Comparison of ENCODE assay signal across 31 cellular contexts in genomic region chr11:120350637-120351036, GRCh38.
"Had no signal": no experiment of that assay in that cellular context is flagged by ENCODE, and none has a peak within 500 bp of the region (broad histone marks: within the 10 kb centered on the region; RNA-seq: fewer than 3 reads in every experiment).

No MANE protein-coding gene starts in this region.

- H3K4me3 ChIP-seq: ascending aorta, breast epithelium, cardiac muscle cell, colonic mucosa had no signal

- DNase-seq: activated CD4-positive, alpha-beta memory T cell treated with anti-CD3 and anti-CD28 coated beads, Interleukin-2, amount 10 ng/mL, durations not matched to agents 7 days and 5 days; activated CD4-positive, alpha-beta T cell treated with anti-CD3 and anti-CD28 coated beads for 1 hour; activated CD4-positive, alpha-beta T cell treated with anti-CD3 and anti-CD28 coated beads for 4 hours; activated CD4-positive, alpha-beta T cell treated with anti-CD3 and anti-CD28 coated beads, Interleukin-2, amount 10 ng/mL, durations not matched to agents 7 days and 5 days; activated CD4-positive, alpha-beta T cell treated with anti-CD3 and anti-CD28 coated beads, Interleukin-2, amount 50 U/mL, for 4 hours; activated CD8-positive, alpha-beta memory T cell treated with anti-CD3 and anti-CD28 coated beads, Interleukin-2, amount 50 U/mL, for 48 hours; activated gamma-delta T cell; activated naive CD4-positive, alpha-beta T cell; activated naive CD4-positive, alpha-beta T cell treated with anti-CD3 and anti-CD28 coated beads, Interleukin-2, amount 10 ng/mL, durations not matched to agents 7 days and 5 days; activated naive CD8-positive, alpha-beta T cell treated with anti-CD3 and anti-CD28 coated beads, Interleukin-2, amount 10 ng/mL, durations not matched to agents 7 days and 5 days; activated T-cell treated with anti-CD3 and anti-CD28 coated beads for 4 hours; activated T-cell treated with anti-CD3 and anti-CD28 coated beads, Interleukin-2, amount 50 U/mL, for 24 hours; activated T-cell treated with anti-CD3 and anti-CD28 coated beads, Interleukin-2, amount 50 U/mL, for 72 hours; central memory CD4-positive, alpha-beta T cell; cerebellar nuclear complex; colonic mucosa; effector CD8-positive, alpha-beta T cell; foreskin fibroblast; T-cell; T1000 had no signal

- H3K27me3 ChIP-seq: ascending aorta, breast epithelium, cardiac muscle cell, colonic mucosa had no signal

- H3K36me3 Mint-ChIP-seq: activated naive CD4-positive, alpha-beta T cell treated with anti-CD3 and anti-CD28 coated beads, Interleukin-2, amount 10 ng/mL, durations not matched to agents 7 days and 5 days; activated naive CD4-positive, alpha-beta T cell treated with anti-CD3 and anti-CD28 coated beads, Interleukin-2, amount 50 U/mL, for 72 hours; T-cell had no signal

- H3K9me3 Mint-ChIP-seq: activated CD4-positive, alpha-beta memory T cell treated with anti-CD3 and anti-CD28 coated beads, Interleukin-2, amount 10 ng/mL, durations not matched to agents 7 days and 5 days; activated CD4-positive, alpha-beta T cell treated with anti-CD3 and anti-CD28 coated beads, Interleukin-2, amount 10 ng/mL, durations not matched to agents 7 days and 5 days; activated naive CD4-positive, alpha-beta T cell treated with anti-CD3 and anti-CD28 coated beads, Interleukin-2, amount 10 ng/mL, durations not matched to agents 7 days and 5 days; activated naive CD4-positive, alpha-beta T cell treated with anti-CD3 and anti-CD28 coated beads, Interleukin-2, amount 50 U/mL, for 72 hours; activated naive CD8-positive, alpha-beta T cell treated with anti-CD3 and anti-CD28 coated beads, Interleukin-2, amount 10 ng/mL, durations not matched to agents 7 days and 5 days; activated T-cell treated with anti-CD3 and anti-CD28 coated beads, Interleukin-2, amount 50 U/mL, for 24 hours; activated T-cell treated with anti-CD3 and anti-CD28 coated beads, Interleukin-2, amount 50 U/mL, for 72 hours; T-cell; T-helper 1 cell treated with Interleukin-12 subunit alpha and Interleukin-12 subunit beta and Interleukin-4 antibody, amounts not matched to agents 30 μg/mL and 1 μg/mL, for 36 hours; T-helper 2 cell treated with Interferon-gamma antibody and Interleukin-4, amounts not matched to agents 5 μg/mL and 100 μg/mL, for 36 hours had no signal

- H3K9me3 ChIP-seq: ascending aorta, breast epithelium, colonic mucosa had no signal

- FAIRE-seq: frontal cortex had no signal

- H3K4me1 Mint-ChIP-seq: activated naive CD4-positive, alpha-beta T cell treated with anti-CD3 and anti-CD28 coated beads, Interleukin-2, amount 10 ng/mL, durations not matched to agents 7 days and 5 days had no signal

- H3K27me3 Mint-ChIP-seq: brain had no signal

- H3K27ac ChIP-seq: ascending aorta, breast epithelium, cardiac muscle cell, colonic mucosa, VCaP had no signal

- H3K4me3 Mint-ChIP-seq: activated CD4-positive, alpha-beta memory T cell treated with anti-CD3 and anti-CD28 coated beads, Interleukin-2, amount 10 ng/mL, durations not matched to agents 7 days and 5 days; activated CD4-positive, alpha-beta T cell treated with anti-CD3 and anti-CD28 coated beads, Interleukin-2, amount 10 ng/mL, durations not matched to agents 7 days and 5 days; activated naive CD4-positive, alpha-beta T cell treated with anti-CD3 and anti-CD28 coated beads, Interleukin-2, amount 10 ng/mL, durations not matched to agents 7 days and 5 days; activated naive CD8-positive, alpha-beta T cell treated with anti-CD3 and anti-CD28 coated beads, Interleukin-2, amount 10 ng/mL, durations not matched to agents 7 days and 5 days; activated T-cell treated with anti-CD3 and anti-CD28 coated beads, Interleukin-2, amount 50 U/mL, for 24 hours; activated T-cell treated with anti-CD3 and anti-CD28 coated beads, Interleukin-2, amount 50 U/mL, for 72 hours; brain; T-cell; T-helper 1 cell treated with Interleukin-12 subunit alpha and Interleukin-12 subunit beta and Interleukin-4 antibody, amounts not matched to agents 30 μg/mL and 1 μg/mL, for 36 hours; T-helper 2 cell treated with Interferon-gamma antibody and Interleukin-4, amounts not matched to agents 5 μg/mL and 100 μg/mL, for 36 hours; WTC11 had no signal

- ATAC-seq: activated naive CD4-positive, alpha-beta T cell treated with anti-CD3 and anti-CD28 coated beads, Interleukin-2, amount 50 U/mL, for 72 hours; activated T-cell treated with anti-CD3 and anti-CD28 coated beads, Interleukin-2, amount 50 U/mL, for 72 hours; esophagus mucosa; T-cell; WTC11 had no signal

- H3K27ac Mint-ChIP-seq: activated CD4-positive, alpha-beta memory T cell treated with anti-CD3 and anti-CD28 coated beads, Interleukin-2, amount 10 ng/mL, durations not matched to agents 7 days and 5 days; activated CD4-positive, alpha-beta T cell treated with anti-CD3 and anti-CD28 coated beads, Interleukin-2, amount 10 ng/mL, durations not matched to agents 7 days and 5 days; activated naive CD4-positive, alpha-beta T cell treated with anti-CD3 and anti-CD28 coated beads, Interleukin-2, amount 10 ng/mL, durations not matched to agents 7 days and 5 days; activated naive CD4-positive, alpha-beta T cell treated with anti-CD3 and anti-CD28 coated beads, Interleukin-2, amount 50 U/mL, for 72 hours; activated naive CD8-positive, alpha-beta T cell treated with anti-CD3 and anti-CD28 coated beads, Interleukin-2, amount 10 ng/mL, durations not matched to agents 7 days and 5 days; activated T-cell treated with anti-CD3 and anti-CD28 coated beads, Interleukin-2, amount 50 U/mL, for 24 hours; activated T-cell treated with anti-CD3 and anti-CD28 coated beads, Interleukin-2, amount 50 U/mL, for 72 hours; brain; T-cell; T-helper 1 cell treated with Interleukin-12 subunit alpha and Interleukin-12 subunit beta and Interleukin-4 antibody, amounts not matched to agents 30 μg/mL and 1 μg/mL, for 36 hours; T-helper 2 cell treated with Interferon-gamma antibody and Interleukin-4, amounts not matched to agents 5 μg/mL and 100 μg/mL, for 36 hours; WTC11 had no signal

- H3K36me3 ChIP-seq: ascending aorta, breast epithelium, cardiac muscle cell, colonic mucosa had no signal
